In genomic region chr6:73392188-73392587, GRCh38 we compare ENCODE assay signal across 13 cellular contexts. TPM values are rescaled to one million over a fixed set of nuclear protein-coding genes. Genes with fewer than 3 reads are reported as not detected.
"Had no signal": no experiment of that assay in that cellular context is flagged by ENCODE, and none has a peak within 500 bp of the region (broad histone marks: within the 10 kb centered on the region; RNA-seq: fewer than 3 reads in every experiment).

No MANE protein-coding gene starts in this region.

RNA-seq across cellular contexts. Expression of gene DDX43, which starts 2.4 kb away (rescaled TPM):
- total RNA-seq: OCI-LY7, SJSA1 had no signal

RNA-seq across cellular contexts. Expression of gene OOEP, which starts 22.5 kb away (rescaled TPM):
- total RNA-seq: activated naive CD8-positive, alpha-beta T cell treated with anti-CD3 and anti-CD28 coated beads for 36 hours; activated T-helper 2 cell treated with anti-CD3 and anti-CD28 coated beads, Interferon-gamma antibody, Interleukin-2, Interleukin-4, amounts not matched to agents 10 μg/mL and 5 μg/mL and 100 μg/mL, durations not matched to agents 14 hours and 24 hours and 36 hours; cerebellum; colonic mucosa; OCI-LY7; Peyer's patch; SJSA1 had no signal

RNA-seq across cellular contexts. Expression of gene KHDC3L, which starts 29.7 kb away (rescaled TPM):
- total RNA-seq: activated CD4-positive, alpha-beta T cell treated with anti-CD3 and anti-CD28 coated beads, Interleukin-2, amount 10 ng/mL, durations not matched to agents 24 days and 14 days; activated naive CD8-positive, alpha-beta T cell treated with anti-CD3 and anti-CD28 coated beads for 36 hours; activated T-cell treated with anti-CD3 and anti-CD28 coated beads, Interleukin-2, amount 50 U/mL, for 4 hours; activated T-helper 2 cell treated with anti-CD3 and anti-CD28 coated beads, Interferon-gamma antibody, Interleukin-2, Interleukin-4, amounts not matched to agents 10 μg/mL and 5 μg/mL and 100 μg/mL, durations not matched to agents 14 hours and 24 hours and 36 hours; aorta; breast epithelium; colonic mucosa; OCI-LY7; Peyer's patch; SJSA1; WTC11 had no signal
- polyA plus RNA-seq: aorta, IgD-negative memory B cell had no signal

RNA-seq across cellular contexts. Expression of gene DPPA5, which starts 38.1 kb away (rescaled TPM):
- total RNA-seq: activated CD4-positive, alpha-beta T cell treated with anti-CD3 and anti-CD28 coated beads, Interleukin-2, amount 10 ng/mL, durations not matched to agents 24 days and 14 days; activated naive CD8-positive, alpha-beta T cell treated with anti-CD3 and anti-CD28 coated beads for 36 hours; activated T-cell treated with anti-CD3 and anti-CD28 coated beads, Interleukin-2, amount 50 U/mL, for 4 hours; activated T-helper 2 cell treated with anti-CD3 and anti-CD28 coated beads, Interferon-gamma antibody, Interleukin-2, Interleukin-4, amounts not matched to agents 10 μg/mL and 5 μg/mL and 100 μg/mL, durations not matched to agents 14 hours and 24 hours and 36 hours; aorta; breast epithelium; cerebellum; colonic mucosa; OCI-LY7; Peyer's patch; SJSA1 had no signal
- polyA plus RNA-seq: IgD-negative memory B cell had no signal
